Comparison of ENCODE assay signal across 8 cellular contexts in genomic region chr1:9289090-9289534, GRCh38. TPM values are rescaled to one million over a fixed set of nuclear protein-coding genes. Genes with fewer than 3 reads are reported as not detected.
DNase-seq lines count a peak whose midpoint lies in the region; ATAC-seq, FAIRE-seq and TF ChIP-seq lines count a peak whose summit lies in the region.

No MANE protein-coding gene starts in this region.

- peaks cover 16% of the 10 kb centered on the region; the same call in 1 of the 2 replicates for H3K9me3 ChIP-seq in AG04450 (ENCODE audit: control insufficient read depth, insufficient read depth, low read length)
- peaks cover 0 to 53% of the 10 kb centered on the region in 2 donors for H3K9me3 ChIP-seq in right atrium auricular region

- CTCF ChIA-PET in AG04450 (lab: Charles Lee): interaction anchor here (0.6 to 6.2 kb wide), 23 partner anchors 8 to 382 kb away, joined by 3 to 99 read pairs (median 4); partner anchors contain the start of gene H6PD

- peaks cover 0 to 32% of the 10 kb centered on the region in 2 donors for H3K4me1 ChIP-seq in right atrium auricular region

- no peak overlapping the region for H3K4me3 ChIP-seq in AG04450 (ENCODE audit: low read depth, low read length)
- H3K4me3 ChIP-seq in right atrium auricular region: no peak overlapping the region

- FAIRE-seq in GM18507 (lab: Jason Lieb, UNC): peak; percentile 76

- POLR2A ChIA-PET in AG04450 (lab: Yijun Ruan, JAX): interaction anchor here (0.9 to 2.1 kb wide), 5 partner anchors 8 to 250 kb away, joined by 4 to 9 read pairs (median 6); partner anchors contain the start of gene SLC25A33

- H3K27me3 ChIP-seq in AG04450 (ENCODE audit: control insufficient read depth, insufficient read depth, low read length) (no peaks in the 10 kb centered on the region), right atrium auricular region (no peaks in the 10 kb centered on the region)

- TF ChIP-seq CTCF in AG04450 (IDR thresholded peaks at IDR 0.05; ENCODE audit: low read depth, low read length): peak; percentile 89
- TF ChIP-seq CTCF in right atrium auricular region (IDR thresholded peaks at IDR 0.05): peak; percentile 87 to 91

- DNase-seq in AG04450 (ENCODE audit: low read depth, low spot score) (no peak), GM18507 (ENCODE audit: extremely low spot score, insufficient read length, low read depth) (no peak), SK-N-DZ (ENCODE audit: low spot score) (peak; percentile 36), right atrium auricular region (ENCODE audit: low spot score) (peak; percentile 90), HuH-7 (ENCODE audit: low spot score) (no peak)
- DNase-seq in activated naive CD4-positive, alpha-beta T cell treated with Interleukin-2 at 50 U/mL for 16 hours: peak; percentile 88
- DNase-seq in stimulated activated CD4-positive, alpha-beta T cell treated with anti-CD3 and anti-CD28 coated beads, Interleukin-1b, Interleukin-23, amount 100 ng/mL, for 48 hours: peak; percentile 80

- no peaks in the 10 kb centered on the region for H3K36me3 ChIP-seq in right atrium auricular region

- no peak for ATAC-seq in HG03025 (IDR thresholded peaks at IDR 0.05; ENCODE audit: low FRiP score, unreplicated experiment)

- H3K27ac ChIP-seq in AG04450 (ENCODE audit: low read depth, low read length) (no peak overlapping the region), right atrium auricular region (peak overlapping the region; percentile 88 to 90)

RNA-seq across cellular contexts. Expression of gene SPSB1, which starts 3.6 kb away (rescaled TPM):
- 19.4 and 20.3 TPM in 2 replicates for polyA plus RNA-seq in AG04450 (2011; rRNA removed)
- 37.1 and 41.0 TPM in 2 replicates for polyA minus RNA-seq in AG04450 (2011; rRNA and poly(A)+ RNA removed)
- 1.3 and 1.8 TPM in 2 replicates for polyA plus RNA-seq in SK-N-DZ (2014; cell fraction: cytosol; rRNA removed)
- 0.81 and 1.3 TPM in 2 replicates for polyA plus RNA-seq in SK-N-DZ (2014; cell fraction: nucleus; rRNA removed)
- 10 to 100 TPM; 20.1 to 20.8 TPM for total RNA-seq in right atrium auricular region

RNA-seq across cellular contexts. Expression of gene H6PD, which starts 54.5 kb away (rescaled TPM):
- 18.3 and 22.9 TPM in 2 replicates for polyA plus RNA-seq in AG04450 (2011; rRNA removed)
- 23.6 and 26.7 TPM in 2 replicates for polyA minus RNA-seq in AG04450 (2011; rRNA and poly(A)+ RNA removed)
- 1.6 and 1.9 TPM in 2 replicates for polyA plus RNA-seq in SK-N-DZ (2014; cell fraction: cytosol; rRNA removed)
- 1.6 and 2.0 TPM in 2 replicates for polyA plus RNA-seq in SK-N-DZ (2014; cell fraction: nucleus; rRNA removed)
- total RNA-seq in right atrium auricular region: 10 to 100 TPM; 35.0 to 41.0 TPM

Comparison
In these comparisons a context has a peak if more than half of its experiments do, and no peak if none do; other contexts are left out.
1. DNase-seq: peak in SK-N-DZ (single experiment), activated naive CD4-positive, alpha-beta T cell treated with Interleukin-2 at 50 U/mL for 16 hours (single experiment), right atrium auricular region (single experiment) and stimulated activated CD4-positive, alpha-beta T cell treated with anti-CD3 and anti-CD28 coated beads, Interleukin-1b, Interleukin-23, amount 100 ng/mL, for 48 hours (single experiment); none in AG04450 (single experiment), GM18507 (single experiment) and HuH-7 (single experiment).